8 cellular contexts compared by ENCODE assay signal in the genomic region with DNA sequence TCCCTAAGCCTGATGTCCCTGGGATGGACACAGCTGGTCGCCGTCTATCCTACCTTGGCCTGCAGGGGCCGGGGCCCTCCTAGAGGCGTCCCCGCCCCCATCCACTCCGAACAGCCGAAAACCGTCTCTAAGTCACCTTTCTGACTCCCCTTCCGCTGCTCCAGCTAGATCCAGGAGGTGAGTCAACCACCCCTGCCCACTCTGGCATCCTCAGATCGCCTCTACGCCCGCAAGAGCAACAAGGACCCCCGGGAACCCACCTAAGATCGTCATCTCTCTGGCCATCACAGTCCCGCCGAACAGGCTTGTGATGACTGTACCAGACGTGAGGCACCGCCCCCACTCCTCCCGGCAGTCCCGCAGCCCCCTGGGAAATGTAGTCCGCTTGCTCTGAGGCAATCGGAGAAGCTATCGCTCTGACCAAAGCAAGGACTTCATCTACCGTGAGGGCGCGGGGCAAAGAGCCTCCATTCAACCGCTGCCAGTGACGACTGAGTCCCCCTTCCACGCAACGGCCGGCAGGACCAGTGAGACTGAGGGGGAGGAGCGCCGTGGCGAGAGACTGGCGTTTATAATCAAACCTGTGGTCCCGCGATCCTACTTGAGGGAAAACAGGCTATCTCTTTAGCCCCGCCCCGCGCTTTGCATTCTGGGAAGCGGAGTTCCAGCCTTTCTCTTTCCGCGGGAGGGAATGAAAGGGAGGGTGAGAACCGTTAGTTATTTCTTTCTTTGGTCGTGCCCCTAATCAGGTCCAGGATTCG.
DNase-seq lines count a peak whose midpoint lies in the region; ATAC-seq lines count a peak whose summit lies in the region.

A gene with protein sequence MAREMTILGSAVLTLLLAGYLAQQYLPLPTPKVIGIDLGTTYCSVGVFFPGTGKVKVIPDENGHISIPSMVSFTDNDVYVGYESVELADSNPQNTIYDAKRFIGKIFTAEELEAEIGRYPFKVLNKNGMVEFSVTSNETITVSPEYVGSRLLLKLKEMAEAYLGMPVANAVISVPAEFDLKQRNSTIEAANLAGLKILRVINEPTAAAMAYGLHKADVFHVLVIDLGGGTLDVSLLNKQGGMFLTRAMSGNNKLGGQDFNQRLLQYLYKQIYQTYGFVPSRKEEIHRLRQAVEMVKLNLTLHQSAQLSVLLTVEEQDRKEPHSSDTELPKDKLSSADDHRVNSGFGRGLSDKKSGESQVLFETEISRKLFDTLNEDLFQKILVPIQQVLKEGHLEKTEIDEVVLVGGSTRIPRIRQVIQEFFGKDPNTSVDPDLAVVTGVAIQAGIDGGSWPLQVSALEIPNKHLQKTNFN (minus strand): TSS at position 312 of the 761 bp plus-strand sequence. CDS start 27 bp downstream, at position 285.

- H3K36me3 ChIP-seq in BLaER1 treated with 17β-estradiol and CSF1 and Interleukin-3, amounts not matched to agents 10 nM and 100 nM, result peaks cover 8 to 32% (median 18%) of the 10 kb centered on the region in 11 experiments

- H4K20me1 ChIP-seq in BLaER1 treated with 17β-estradiol and CSF1 and Interleukin-3, amounts not matched to agents 10 nM and 100 nM, result peaks cover 0 to 28% (median 14%) of the 10 kb centered on the region in 11 experiments; a peak in 13 of 22 replicates

- no peaks in the 10 kb centered on the region for H3K9me3 ChIP-seq in BLaER1 treated with 17β-estradiol and CSF1 and Interleukin-3, amounts not matched to agents 10 nM and 100 nM (replicated peaks in 1 of 11)

- H3K9ac ChIP-seq in BLaER1 treated with 17β-estradiol and CSF1 and Interleukin-3, amounts not matched to agents 10 nM and 100 nM, result peak within 1 kb of the TSS; percentile 84 to 92 (median 87)

- H3K4me3 ChIP-seq in BLaER1 treated with 17β-estradiol and CSF1 and Interleukin-3, amounts not matched to agents 10 nM and 100 nM, result peak within 1 kb of the TSS; percentile 88 to 95 (median 92)

- H3K27me3 ChIP-seq in BLaER1 treated with 17β-estradiol and CSF1 and Interleukin-3, amounts not matched to agents 10 nM and 100 nM, result no peaks in the 10 kb centered on the region

- DNase-seq in NCI-H69 (lab: John Stamatoyannopoulos, UW), result peak; percentile 100
- DNase-seq in activated CD4-positive, alpha-beta T cell treated with anti-CD3 and anti-CD28 coated beads, Interleukin-2, amount 50 U/mL, for 24 hours (ENCODE audit: low read depth in 1 of 2, low spot score in 1 of 2), result peak; percentile 94 to 98
- DNase-seq in dedifferentiated amniotic fluid mesenchymal stem cell (ENCODE audit: extremely low spot score), result peak; percentile 100
- peak; percentile 100 for DNase-seq in left kidney (ENCODE audit: low read depth, low spot score)
- peak; percentile 98 to 99 for DNase-seq in stimulated activated CD4-positive, alpha-beta T cell treated with anti-CD3 and anti-CD28 coated beads, Interleukin-2, amount 100 ng/mL, for 24 hours

- ATAC-seq in GM19328 (IDR thresholded peaks at IDR 0.05; ENCODE audit: unreplicated experiment), result peak; percentile 99
- peak; percentile 97 for ATAC-seq in HG03520 (IDR thresholded peaks at IDR 0.05; ENCODE audit: unreplicated experiment)

- peak within 1 kb of the TSS; percentile 77 to 93 (median 86) for H3K27ac ChIP-seq in BLaER1 treated with 17β-estradiol and CSF1 and Interleukin-3, amounts not matched to agents 10 nM and 100 nM

- H3K4me1 ChIP-seq in BLaER1 treated with 17β-estradiol and CSF1 and Interleukin-3, amounts not matched to agents 10 nM and 100 nM, result peaks cover 21 to 43% (median 36%) of the 10 kb centered on the region in 10 experiments

- peak within 1 kb of the TSS; percentile 85 to 96 (median 90) for H3K4me2 ChIP-seq in BLaER1 treated with 17β-estradiol and CSF1 and Interleukin-3, amounts not matched to agents 10 nM and 100 nM

Comparison
In these comparisons a context has a peak if more than half of its experiments do, and no peak if none do; other contexts are left out.
1. Peak in every context shown above with its lines: DNase-seq, ATAC-seq, H3K4me3 ChIP-seq and H3K27ac ChIP-seq.